Comparison of ENCODE assay signal across 11 cellular contexts in the genomic region with DNA sequence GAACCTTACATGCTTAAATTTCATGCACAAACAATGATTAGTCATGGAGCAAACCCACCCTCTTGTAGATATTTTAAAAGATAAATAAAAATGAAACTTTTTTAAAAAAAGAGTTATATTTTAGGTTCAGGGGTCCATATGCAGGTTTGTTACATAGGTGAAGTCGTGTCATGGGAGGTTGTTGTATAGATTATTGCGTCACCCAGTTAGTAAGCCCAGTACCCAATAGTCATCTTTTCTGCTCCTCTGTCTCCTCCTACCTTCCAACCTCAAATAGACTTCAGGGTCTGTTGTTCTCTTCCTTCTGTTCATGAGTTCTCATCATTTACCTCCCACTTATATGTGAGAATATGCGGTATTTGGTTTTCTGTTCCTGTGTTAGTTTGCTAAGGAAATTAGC.
"Had no signal": no experiment of that assay in that cellular context is flagged by ENCODE, and none has a peak within 500 bp of the region (broad histone marks: within the 10 kb centered on the region; RNA-seq: fewer than 3 reads in every experiment).

No MANE protein-coding gene starts in this region.

- H3K9me3 ChIP-seq: HAP-1 had no signal

- DNase-seq: GM23248, GOT3, H7, H9, HCEC 1CT, HFFc6 had no signal

- H3K27ac ChIP-seq: GM23248 had no signal

- ATAC-seq: GM23338, HCT116 had no signal

- H3K36me3 ChIP-seq: HAP-1 had no signal

- H3K4me3 Mint-ChIP-seq: GM23338, H9, HFFc6 had no signal

- H2AFZ ChIP-seq: GM23248, GM23338 had no signal

- H3K27ac Mint-ChIP-seq: GM23338, H9, HFFc6 had no signal

- H3K4me2 ChIP-seq: GM23338 had no signal

- FAIRE-seq: H1, H54 had no signal

- H3K4me3 ChIP-seq: GM23248, GM23338, HAP-1 had no signal

- H3K4me1 ChIP-seq: HAP-1 had no signal

- H3K4me1 Mint-ChIP-seq: GM23338, H9 had no signal

- H3K9me3 Mint-ChIP-seq: GM23338 had no signal

- H3K9ac ChIP-seq: GM23248 had no signal
